Comparison of ENCODE assay signal across 1 cellular context in the genomic region with DNA sequence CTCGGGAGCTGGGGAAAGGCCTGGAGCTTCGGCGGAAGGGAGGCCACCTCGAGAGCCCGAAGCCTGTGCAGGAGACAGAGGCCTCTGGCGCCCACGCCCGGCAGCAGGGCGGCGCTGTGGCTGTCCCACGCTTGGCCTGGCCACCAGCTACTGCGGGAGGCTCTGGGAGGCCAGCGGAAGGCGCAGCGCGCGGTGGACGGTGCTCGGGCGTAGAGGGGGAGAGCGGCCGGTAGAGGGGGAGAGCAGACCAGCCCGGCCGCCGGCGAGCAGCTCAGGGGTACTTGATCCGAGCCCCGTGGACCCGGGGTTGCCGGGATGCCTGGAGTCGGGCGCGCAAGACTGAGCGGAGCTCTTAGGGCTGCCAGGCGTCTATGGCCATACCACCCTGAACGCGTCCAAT.
TF ChIP-seq lines count a peak whose summit lies in the region.

No MANE protein-coding gene starts in this region.

TF ChIP-seq in IMR-90, 13 proteins besides CTCF, POLR2A, EP300 and RAD21:
- TF ChIP-seq MAFK (IDR thresholded peaks at IDR 0.05; ENCODE audit: low read depth, low read length) (no peak), MXI1 (IDR thresholded peaks at IDR 0.05; ENCODE audit: borderline replicate concordance, low read depth, low read length) (no peak), ELK1 (IDR thresholded peaks at IDR 0.05; ENCODE audit: borderline replicate concordance, low read depth, low read length) (no peak), RCOR1 (IDR thresholded peaks at IDR 0.05; ENCODE audit: insufficient replicate concordance, low read length) (no peak), CHD1 (IDR thresholded peaks at IDR 0.05; ENCODE audit: low read depth, low read length) (no peak), USF2 (IDR thresholded peaks at IDR 0.05; ENCODE audit: low read depth, low read length) (no peak), BHLHE40 (IDR thresholded peaks at IDR 0.05; ENCODE audit: low read depth, low read length) (no peak), SMC3 (IDR thresholded peaks at IDR 0.05; ENCODE audit: low read depth, low read length) (no peak), MAZ (IDR thresholded peaks at IDR 0.05; ENCODE audit: borderline replicate concordance, low read depth, low read length) (no peak), RFX5 (IDR thresholded peaks at IDR 0.05; ENCODE audit: low read depth, low read length) (no peak)
